In genomic region chr5:125408582-125409069, GRCh38 we compare ENCODE assay signal across 9 cellular contexts.
DNase-seq lines count a peak whose midpoint lies in the region; ATAC-seq and TF ChIP-seq lines count a peak whose summit lies in the region.
"Had no signal": no experiment of that assay in that cellular context is flagged by ENCODE, and none has a peak within 500 bp of the region (broad histone marks: within the 10 kb centered on the region; RNA-seq: fewer than 3 reads in every experiment).

No MANE protein-coding gene starts in this region.

- H4K20me1 ChIP-seq in GM23248 (ENCODE audit: insufficient read depth) = no peaks in the 10 kb centered on the region
- no peaks in the 10 kb centered on the region for H4K20me1 ChIP-seq in MM.1S (ENCODE audit: insufficient read depth, low read length)

- peaks cover 46% of the 10 kb centered on the region for H3F3A ChIP-seq in GM23248 (ENCODE audit: insufficient read depth)
- H3F3A ChIP-seq in MM.1S (ENCODE audit: insufficient read depth, low read length) = peaks cover 45% of the 10 kb centered on the region

- POLR2A ChIA-PET in T-cell (lab: Charles Lee) = no interaction called here

- H3K4me1 Mint-ChIP-seq in T-cell = peaks cover 0 to 5% (median 0%) of the 10 kb centered on the region in 3 donors

- no peaks in the 10 kb centered on the region for H3K36me3 Mint-ChIP-seq in T-cell

- H3K79me2 ChIP-seq in GM23248 (ENCODE audit: insufficient read depth) (no peaks in the 10 kb centered on the region), MM.1S (ENCODE audit: low read length) (no peaks in the 10 kb centered on the region)

- H3K9ac ChIP-seq in GM23248 (peak overlapping the region; percentile 47), MM.1S (ENCODE audit: low read length) (0 out of 2 replicates have a peak overlapping the region, but pooled peaks have one; percentile 10)

- H3K9me3 ChIP-seq in GM23248 (ENCODE audit: low read depth) (no peaks in the 10 kb centered on the region), MM.1S (replicated peaks; ENCODE audit: insufficient read depth, low read length) (no peaks in the 10 kb centered on the region), ectodermal cell (ENCODE audit: control insufficient read depth, low read length) (peaks cover 5% of the 10 kb centered on the region), psoas muscle (peaks cover 8% of the 10 kb centered on the region)
- H3K9me3 ChIP-seq: right lobe of liver had no signal

- H3K9me2 ChIP-seq in GM23248 (ENCODE audit: insufficient read depth) (no peaks in the 10 kb centered on the region), MM.1S (replicated peaks; ENCODE audit: insufficient read depth, low read length) (no peaks in the 10 kb centered on the region)

- H3K27ac ChIP-seq in GM23248 (peak overlapping the region; percentile 84), MM.1S (ENCODE audit: low read length) (peak overlapping the region; percentile 77; the same call in 1 of the 2 replicates), ectodermal cell (ENCODE audit: insufficient read depth, low read depth, low read length, poor library complexity, severe bottlenecking) (peak overlapping the region; percentile 30), psoas muscle (no peak overlapping the region)
- H3K27ac ChIP-seq: right lobe of liver had no signal

- in situ Hi-C loops in GM23248 (cut with MboI) = no loop called here

- 0% methylated on average over 1 of the region's 1 CpG for WGBS in GM23248 (ENCODE audit: low coverage in 1 of 2, low lambda C conversion rate in 2 of 2, missing lambda C conversion rate in 2 of 2), 2 experiments
- WGBS in ectodermal cell, 2 experiments = 88 to 92% methylated on average over 1 of the region's 1 CpG
- 62 to 88% (median 81%) methylated on average over 1 of the region's 1 CpG for WGBS in psoas muscle, 3 donors

- H3K27me3 ChIP-seq in GM23248 (replicated peaks; ENCODE audit: insufficient read depth) = no peaks in the 10 kb centered on the region
- H3K27me3 ChIP-seq in MM.1S (replicated peaks; ENCODE audit: insufficient read depth, low read length) = no peaks in the 10 kb centered on the region
- H3K27me3 ChIP-seq in ectodermal cell (ENCODE audit: control insufficient read depth, insufficient read depth, low read length, poor library complexity, severe bottlenecking) = no peaks in the 10 kb centered on the region
- no peaks in the 10 kb centered on the region for H3K27me3 ChIP-seq in psoas muscle (ENCODE audit: insufficient read depth in 3 of 3, low read length in 2 of 3)
- H3K27me3 ChIP-seq: right lobe of liver had no signal

- H3K9me3 Mint-ChIP-seq in T-cell = peaks cover 0 to 7% (median 3%) of the 10 kb centered on the region in 3 donors

- H3K4me1 ChIP-seq in GM23248 (ENCODE audit: insufficient read depth) (peaks cover 50% of the 10 kb centered on the region), MM.1S (ENCODE audit: low read length) (peaks cover 56% of the 10 kb centered on the region), ectodermal cell (ENCODE audit: control insufficient read depth, insufficient read depth, low read length) (peaks cover 52% of the 10 kb centered on the region), psoas muscle (peaks cover 24% of the 10 kb centered on the region)

- no peaks in the 10 kb centered on the region; the same call in 1 of the 2 replicates for H3K36me3 ChIP-seq in GM23248 (ENCODE audit: low read depth)
- no peaks in the 10 kb centered on the region for H3K36me3 ChIP-seq in MM.1S (replicated peaks; ENCODE audit: insufficient read depth, low read length)
- H3K36me3 ChIP-seq in ectodermal cell (ENCODE audit: control insufficient read depth, insufficient read depth, low read length) = peaks cover 3% of the 10 kb centered on the region
- no peaks in the 10 kb centered on the region for H3K36me3 ChIP-seq in psoas muscle (ENCODE audit: insufficient read depth in 1 of 2, low read depth in 1 of 2)
- H3K36me3 ChIP-seq: right lobe of liver had no signal

- H3K4me3 ChIP-seq in GM23248 (peak overlapping the region; percentile 33), MM.1S (ENCODE audit: low read length) (peak overlapping the region; percentile 7; the same call in 1 of the 2 replicates), ectodermal cell (ENCODE audit: insufficient read depth, low read depth, low read length) (no peak overlapping the region), psoas muscle (no peak overlapping the region)
- H3K4me3 ChIP-seq: right lobe of liver had no signal

- H3K27ac Mint-ChIP-seq in T-cell = no peak overlapping the region

- peak overlapping the region; percentile 30; the same call in 1 of the 2 replicates for H2AFZ ChIP-seq in GM23248
- H2AFZ ChIP-seq in MM.1S (ENCODE audit: low read length) = no peak overlapping the region

- peak overlapping the region; percentile 63 for H3K4me2 ChIP-seq in GM23248 (ENCODE audit: unreplicated experiment)
- H3K4me2 ChIP-seq in MM.1S (ENCODE audit: low read depth, low read length) = peak overlapping the region; percentile 66

- TF ChIP-seq CTCF in MM.1S (IDR thresholded peaks at IDR 0.05; ENCODE audit: low read length) = no peak
- no peak for TF ChIP-seq CTCF in psoas muscle (IDR thresholded peaks at IDR 0.05)

- peak; percentile 92 for DNase-seq in GM23248
- DNase-seq in MM.1S = peak; percentile 78
- peak in 1 of 2 donors; percentile 16 for DNase-seq in psoas muscle
- DNase-seq in islet precursor cell = no peak
- DNase-seq in T-cell = no peak
- no peak for DNase-seq in NCI-H2171 (lab: John Stamatoyannopoulos, UW)
- DNase-seq: right lobe of liver had no signal

- no peak overlapping the region for H3K4me3 Mint-ChIP-seq in T-cell

- no peaks in the 10 kb centered on the region for H3K27me3 Mint-ChIP-seq in T-cell

- ATAC-seq in GM18499 (IDR thresholded peaks at IDR 0.05; ENCODE audit: insufficient read depth, unreplicated experiment) (peak; percentile 33), psoas muscle (peak in 3 of 4 donors; percentile 11 to 42 (median 16)), T-cell (replicated peaks in 1 of 4) (no peak)

- intact Hi-C loops in psoas muscle (cut with DNase I) = no loop called here

- CTCF ChIA-PET in T-cell (lab: Charles Lee) = no interaction called here

Comparison
In these comparisons a context has a peak if more than half of its experiments do, and no peak if none do; other contexts are left out.
1. ATAC-seq: peak in GM18499 (single experiment) and psoas muscle (3 of 4); none in T-cell (0 of 4).
2. DNase-seq: peak in GM23248 (single experiment) and MM.1S (single experiment); none in islet precursor cell (single experiment), T-cell (0 of 34) and NCI-H2171 (single experiment).
3. H3K4me3 ChIP-seq: peak in GM23248 (single experiment) and MM.1S (single experiment); none in ectodermal cell (single experiment) and psoas muscle (single experiment).